ENCODE assay signal across 8 cellular contexts in genomic region chr17:5078106-5079028, GRCh38. TPM values are rescaled to one million over a fixed set of nuclear protein-coding genes. Genes with fewer than 3 reads are reported as not detected.
A peak's percentile ranks its signal among the peaks of the same experiment; 100 is the strongest.
DNase-seq lines count a peak whose midpoint lies in the region; ATAC-seq and TF ChIP-seq lines count a peak whose summit lies in the region.

TSS of gene ZFP3 (plus strand) at chr17:5078467. CDS start at chr17:5091505, 13,038 bp downstream.

- peak; percentile 49 to 78 (median 71) for DNase-seq in CD8-positive, alpha-beta memory T cell
- DNase-seq in IMR-90 (peak; percentile 68), left cardiac atrium (peak; percentile 90), retina (peak; percentile 98), uterus (peak; percentile 61 to 78)
- peak; percentile 78 for DNase-seq in activated naive CD8-positive, alpha-beta T cell treated with anti-CD3 and anti-CD28 coated beads, Interleukin-2, amount 50 U/mL, for 24 hours

- no TSS peak for BruUV-seq in IMR-90 (replicated peaks; lab: Mats Ljungman, UMichigan)

- peak within 1 kb of the TSS; percentile 63 for H3K4me2 ChIP-seq in IMR-90 (ENCODE audit: low read depth, low read length)

- no peaks in the 10 kb centered on the region for H3K36me3 ChIP-seq in CD8-positive, alpha-beta memory T cell (ENCODE audit: insufficient read depth, low read length)
- 0 out of 2 replicates have a peak, but pooled peaks cover 1% of the 10 kb centered on the region for H3K36me3 ChIP-seq in IMR-90 (ENCODE audit: control insufficient read depth, insufficient read depth, low read length)
- no peaks in the 10 kb centered on the region for H3K36me3 ChIP-seq in uterus

- peak within 1 kb of the TSS; percentile 48 for H3K27ac ChIP-seq in CD8-positive, alpha-beta memory T cell (ENCODE audit: low read depth, low read length)
- H3K27ac ChIP-seq in IMR-90 (ENCODE audit: insufficient read depth, low read length) = no peak within 1 kb of the TSS; the same call in 1 of the 2 replicates
- peak within 1 kb of the TSS; percentile 57 to 71 for H3K27ac ChIP-seq in uterus

- H2AFZ ChIP-seq in IMR-90 (replicated peaks; ENCODE audit: low read length, poor library complexity) = peak within 1 kb of the TSS; percentile 98

- H2AK5ac ChIP-seq in IMR-90 (ENCODE audit: low read depth, low read length) = peak within 1 kb of the TSS; percentile 2; the same call in 1 of the 2 replicates

- peaks cover 9% of the 10 kb centered on the region for H3K4me1 ChIP-seq in CD8-positive, alpha-beta memory T cell (ENCODE audit: insufficient read depth, low read length)
- H3K4me1 ChIP-seq in IMR-90 (ENCODE audit: control insufficient read depth, insufficient read depth, low read length) = no peaks in the 10 kb centered on the region
- H3K4me1 ChIP-seq in uterus = no peaks in the 10 kb centered on the region

- H3K4me3 Mint-ChIP-seq in CD8-positive, alpha-beta memory T cell = peak within 1 kb of the TSS; percentile 88 to 97 (median 94)
- H3K4me3 Mint-ChIP-seq in activated naive CD8-positive, alpha-beta T cell treated with anti-CD3 and anti-CD28 coated beads, Interleukin-2, amount 50 U/mL, for 24 hours = peak within 1 kb of the TSS; percentile 80

- H3K27me3 Mint-ChIP-seq in CD8-positive, alpha-beta memory T cell = peaks cover 0 to 1% of the 10 kb centered on the region in 2 donors
- no peaks in the 10 kb centered on the region for H3K27me3 Mint-ChIP-seq in activated naive CD8-positive, alpha-beta T cell treated with anti-CD3 and anti-CD28 coated beads, Interleukin-2, amount 50 U/mL, for 24 hours

- TF ChIP-seq RAD21 in IMR-90 (IDR thresholded peaks at IDR 0.05; ENCODE audit: low read length) = no peak

- peaks cover 26 to 41% (median 31%) of the 10 kb centered on the region in 3 donors for H3K4me1 Mint-ChIP-seq in CD8-positive, alpha-beta memory T cell
- peaks cover 30% of the 10 kb centered on the region for H3K4me1 Mint-ChIP-seq in activated naive CD8-positive, alpha-beta T cell treated with anti-CD3 and anti-CD28 coated beads, Interleukin-2, amount 50 U/mL, for 24 hours

- H3K9me3 Mint-ChIP-seq in CD8-positive, alpha-beta memory T cell = peaks cover 0 to 3% (median 3%) of the 10 kb centered on the region in 5 donors
- H3K9me3 Mint-ChIP-seq in activated naive CD8-positive, alpha-beta T cell treated with anti-CD3 and anti-CD28 coated beads, Interleukin-2, amount 50 U/mL, for 24 hours = peaks cover 12% of the 10 kb centered on the region

- peaks cover 6 to 21% (median 10%) of the 10 kb centered on the region in 3 donors for H3K36me3 Mint-ChIP-seq in CD8-positive, alpha-beta memory T cell
- peaks cover 29% of the 10 kb centered on the region for H3K36me3 Mint-ChIP-seq in activated naive CD8-positive, alpha-beta T cell treated with anti-CD3 and anti-CD28 coated beads, Interleukin-2, amount 50 U/mL, for 24 hours (ENCODE audit: low read depth)

- H4K8ac ChIP-seq in IMR-90 (ENCODE audit: low read depth in 2 of 2, low read length in 2 of 2) = peak within 1 kb of the TSS; percentile 92 to 95

- H2AK9ac ChIP-seq in IMR-90 (replicated peaks; ENCODE audit: low read depth, low read length, poor library complexity) = peak within 1 kb of the TSS; percentile 71

- TF ChIP-seq CTCF in IMR-90 (conservative IDR thresholded peaks at IDR 0.05; ENCODE audit: low read depth, low read length) = no peak
- peak in 1 of 4 experiments; percentile 9 for TF ChIP-seq CTCF in uterus (IDR thresholded peaks at IDR 0.05)

- no peak within 1 kb of the TSS for H2BK5ac ChIP-seq in IMR-90 (ENCODE audit: low read depth, low read length, poor library complexity, severe bottlenecking)

- no peaks in the 10 kb centered on the region for H3K27me3 ChIP-seq in CD8-positive, alpha-beta memory T cell (ENCODE audit: insufficient read depth, low read length, poor library complexity, severe bottlenecking)
- H3K27me3 ChIP-seq in IMR-90 (ENCODE audit: control insufficient read depth, insufficient read depth, low read length) = no peaks in the 10 kb centered on the region
- H3K27me3 ChIP-seq in uterus = no peaks in the 10 kb centered on the region

- peak within 1 kb of the TSS; percentile 65 to 97 (median 86) for H3K27ac Mint-ChIP-seq in CD8-positive, alpha-beta memory T cell
- H3K27ac Mint-ChIP-seq in activated naive CD8-positive, alpha-beta T cell treated with anti-CD3 and anti-CD28 coated beads, Interleukin-2, amount 50 U/mL, for 24 hours = peak within 1 kb of the TSS; percentile 90

- peaks cover 0 to 8% of the 10 kb centered on the region in 2 experiments; a peak in 3 of 4 replicates for H3K79me1 ChIP-seq in IMR-90 (ENCODE audit: low read depth in 1 of 2, low read length in 2 of 2)

- no peak within 1 kb of the TSS for H3K56ac ChIP-seq in IMR-90 (ENCODE audit: extremely low read depth, insufficient read depth, low read length)

- H3K4me3 ChIP-seq in CD8-positive, alpha-beta memory T cell (ENCODE audit: low read length) = peak within 1 kb of the TSS; percentile 97
- peak within 1 kb of the TSS; percentile 66 for H3K4me3 ChIP-seq in IMR-90 (ENCODE audit: insufficient read depth, low read depth, low read length)
- peak within 1 kb of the TSS; percentile 77 to 84 for H3K4me3 ChIP-seq in uterus

- H4K20me1 ChIP-seq in IMR-90 (ENCODE audit: insufficient read depth, low read length) = no peaks in the 10 kb centered on the region

- CTCF ChIA-PET in CD8-positive, alpha-beta memory T cell (lab: Charles Lee) = interaction anchor here (0.5 to 1.8 kb wide), 6 partner anchors 16 to 169 kb away, joined by 3 to 5 read pairs (median 4); no protein-coding TSS in a partner anchor
- CTCF ChIA-PET in IMR-90 (lab: Yijun Ruan, JAX) = no interaction called here

- no peak within 1 kb of the TSS for H2BK120ac ChIP-seq in IMR-90 (ENCODE audit: low read depth, low read length)

- H3K18ac ChIP-seq in IMR-90 (ENCODE audit: low read depth, low read length) = no peak within 1 kb of the TSS

- intact Hi-C loops in IMR-90 (cut with micrococcal nuclease) = no loop called here
- intact Hi-C loops in left cardiac atrium (cut with DNase I) = no loop called here
- intact Hi-C loops in uterus (cut with DNase I; ENCODE audit: low total_unique reads) = no loop called here

- 3% methylated on average over 36 of the region's 75 CpGs; no CpG with 5 or more reads in 1 of the 2 experiments for WGBS in IMR-90 (ENCODE audit: extremely low coverage in 2 of 2, insufficient read length in 1 of 2), 2 experiments

- H2BK15ac ChIP-seq in IMR-90 (ENCODE audit: low read depth, low read length) = no peak within 1 kb of the TSS

- H4K91ac ChIP-seq in IMR-90 (ENCODE audit: insufficient read depth, low read depth, low read length) = no peak within 1 kb of the TSS

- H3K4ac ChIP-seq in IMR-90 (ENCODE audit: low read depth, low read length) = peak within 1 kb of the TSS; percentile 74

- peak within 1 kb of the TSS; percentile 40 for H3K14ac ChIP-seq in IMR-90 (replicated peaks; ENCODE audit: low read depth, low read length)

- TF ChIP-seq POLR2A in IMR-90 (IDR thresholded peaks at IDR 0.05; ENCODE audit: low read depth, low read length) = no peak
- TF ChIP-seq POLR2A in uterus (IDR thresholded peaks at IDR 0.05) = no peak

- ATAC-seq in GM19463 (IDR thresholded peaks at IDR 0.05; ENCODE audit: unreplicated experiment) (peak; percentile 88), IMR-90 (ENCODE audit: low read depth) (peak; percentile 90), SK-N-SH treated with all-trans-retinoic acid at 6 μM for 48 hours (peak; percentile 93), left cardiac atrium (peak; percentile 97 to 98)
- peak; percentile 91 for ATAC-seq in activated naive CD8-positive, alpha-beta T cell treated with anti-CD3 and anti-CD28 coated beads, Interleukin-2, amount 50 U/mL, for 24 hours

- H3K23ac ChIP-seq in IMR-90 (ENCODE audit: low read depth, low read length) = 0 out of 2 replicates have a peak within 1 kb of the TSS, but pooled peaks have one; percentile 39

- H2BK20ac ChIP-seq in IMR-90 (ENCODE audit: low read depth, low read length) = no peak within 1 kb of the TSS

- peak within 1 kb of the TSS; percentile 62 for H3K9ac ChIP-seq in IMR-90 (ENCODE audit: low read depth, low read length)

- no peaks in the 10 kb centered on the region for H3K9me3 ChIP-seq in CD8-positive, alpha-beta memory T cell (ENCODE audit: low read length)
- peaks cover 10% of the 10 kb centered on the region; the same call in 1 of the 2 replicates for H3K9me3 ChIP-seq in IMR-90 (ENCODE audit: control insufficient read depth, insufficient read depth, low read length)
- no peaks in the 10 kb centered on the region for H3K9me3 ChIP-seq in uterus

- in situ Hi-C loops in IMR-90 (cut with MboI; ENCODE audit: low sequenced_read_pairs) = no loop called here

- H3K9me1 ChIP-seq in IMR-90 (ENCODE audit: insufficient read depth, low read length) = no peaks in the 10 kb centered on the region

- peak within 1 kb of the TSS; percentile 85 for H4K5ac ChIP-seq in IMR-90 (ENCODE audit: low read depth, low read length)

- POLR2A ChIA-PET in CD8-positive, alpha-beta memory T cell (lab: Charles Lee) = interaction anchor here (0.6 to 1.0 kb wide), 5 partner anchors 33 to 138 kb away, joined by 3 to 4 read pairs (median 3); partner anchors contain the start of genes KIF1C, RNF167, SLC25A11 and ZNF232
- POLR2A ChIA-PET in IMR-90 (lab: Charles Lee; ENCODE audit: unreplicated experiment) = no interaction called here

- dilution Hi-C loops in IMR-90 (cut with HindIII; ENCODE audit: low sequenced_read_pairs, unreplicated experiment) = no loop called here

TF ChIP-seq in IMR-90, 13 proteins besides CTCF, POLR2A, EP300 and RAD21 (continues in another document):
- TF ChIP-seq USF2 (IDR thresholded peaks at IDR 0.05; ENCODE audit: low read depth, low read length) = 0 out of 2 replicates have a peak, but pooled peaks have one; percentile 23

TF ChIP-seq in SK-N-SH treated with all-trans-retinoic acid at 6 μM for 48 hours, 23 proteins besides CTCF, POLR2A, EP300 and RAD21 (continues in another document):
- no peak for TF ChIP-seq TOX (CRISPR knock-in tag; IDR thresholded peaks at IDR 0.05; ENCODE audit: borderline replicate concordance)
- TF ChIP-seq GLIS3 (CRISPR knock-in tag; IDR thresholded peaks at IDR 0.05) = no peak
- TF ChIP-seq ARNTL (CRISPR knock-in tag; IDR thresholded peaks at IDR 0.05; ENCODE audit: borderline replicate concordance, low read depth) = no peak
- no peak for TF ChIP-seq ZC3H10 (CRISPR knock-in tag; IDR thresholded peaks at IDR 0.05)
- no peak for TF ChIP-seq RARB (CRISPR knock-in tag; IDR thresholded peaks at IDR 0.05)
- TF ChIP-seq CSDC2 (CRISPR knock-in tag; IDR thresholded peaks at IDR 0.05) = peak; percentile 56; the same call in 1 of the 2 replicates
- no peak for TF ChIP-seq ISL1 (CRISPR knock-in tag; IDR thresholded peaks at IDR 0.05)
- TF ChIP-seq ZNF8 (CRISPR knock-in tag; IDR thresholded peaks at IDR 0.05) = no peak
- TF ChIP-seq ZFP3 (CRISPR knock-in tag; IDR thresholded peaks at IDR 0.05) = no peak
- TF ChIP-seq ZNF565 (CRISPR knock-in tag; conservative IDR thresholded peaks at IDR 0.05; ENCODE audit: low read depth) = no peak

RNA-seq across cellular contexts. Expression of gene ZFP3, which starts in this region (rescaled TPM):
- total RNA-seq in CD8-positive, alpha-beta memory T cell = 1 to 10 TPM; 3.7 to 4.2 TPM
- 0.75 TPM for polyA plus RNA-seq in CD8-positive, alpha-beta memory T cell
- total RNA-seq in IMR-90 (2012; rRNA removed) = 0.54 and 0.83 TPM in 2 replicates
- 0.60 and 0.75 TPM in 2 replicates for polyA plus RNA-seq in IMR-90 (2012; rRNA removed)
- 0.16 and 0.17 TPM in 2 replicates for polyA plus RNA-seq in IMR-90 (2012; cell fraction: cytosol; rRNA removed)
- 0.21 and 1.5 TPM in 2 replicates for polyA plus RNA-seq in IMR-90 (2012; cell fraction: nucleus; rRNA removed; ENCODE audit: low replicate concordance)
- total RNA-seq in left cardiac atrium = 10 to 100 TPM in 1 of 2 donors, 1 to 10 TPM in 1; 8.6 to 12.5 TPM
- total RNA-seq in uterus = 1 to 10 TPM; 1.5 to 8.6 (median 5.3) TPM
